ENCODE assay signal across 1 cellular context in the genomic region with DNA sequence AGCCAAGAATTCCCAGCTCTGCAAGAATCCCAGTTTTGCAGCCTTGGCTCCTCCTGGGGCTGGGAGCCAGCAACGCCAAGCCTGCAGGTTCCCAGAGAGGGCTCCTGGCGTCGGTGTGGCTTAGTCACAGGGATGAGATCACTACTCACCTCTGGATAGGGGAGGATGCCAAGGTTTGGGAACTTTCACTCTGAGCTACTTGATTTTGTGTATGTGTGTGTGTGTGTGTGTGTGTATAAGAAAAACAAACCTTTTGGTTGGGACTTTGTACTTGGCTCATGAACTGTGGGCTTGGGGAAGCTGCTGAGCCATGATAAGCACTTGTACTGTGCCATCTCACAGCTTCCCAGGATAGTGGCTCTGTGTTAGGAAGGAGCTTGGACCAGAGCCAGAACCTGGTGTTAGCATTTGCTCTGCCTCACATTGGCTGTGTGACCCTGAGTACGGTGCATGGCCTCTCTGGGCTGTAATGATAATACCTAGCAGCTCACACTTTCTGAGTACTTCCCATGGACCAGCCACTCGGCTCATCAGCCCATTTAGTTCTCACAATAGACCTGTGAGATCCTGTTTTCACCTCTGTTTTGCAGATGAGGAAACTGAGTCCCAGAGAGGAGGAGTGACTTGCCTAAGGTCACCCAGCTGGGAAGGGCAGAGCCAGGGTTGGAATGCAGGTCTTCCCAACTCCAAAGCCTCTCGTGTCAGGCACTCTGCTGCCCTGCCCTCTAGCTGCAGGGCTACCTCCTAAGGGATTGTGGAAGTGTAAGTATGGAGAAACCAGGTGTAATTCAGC.
TF ChIP-seq lines count a peak whose summit lies in the region.

No MANE protein-coding gene starts in this region.

TF ChIP-seq in HepG2, 621 proteins besides CTCF, POLR2A, EP300 and RAD21 (continued from another document and continues in another):
- TF ChIP-seq, protein P1, sequence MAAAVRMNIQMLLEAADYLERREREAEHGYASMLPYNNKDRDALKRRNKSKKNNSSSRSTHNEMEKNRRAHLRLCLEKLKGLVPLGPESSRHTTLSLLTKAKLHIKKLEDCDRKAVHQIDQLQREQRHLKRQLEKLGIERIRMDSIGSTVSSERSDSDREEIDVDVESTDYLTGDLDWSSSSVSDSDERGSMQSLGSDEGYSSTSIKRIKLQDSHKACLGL (CRISPR knock-in tag; IDR thresholded peaks at IDR 0.05): no peak
- TF ChIP-seq, protein P2, sequence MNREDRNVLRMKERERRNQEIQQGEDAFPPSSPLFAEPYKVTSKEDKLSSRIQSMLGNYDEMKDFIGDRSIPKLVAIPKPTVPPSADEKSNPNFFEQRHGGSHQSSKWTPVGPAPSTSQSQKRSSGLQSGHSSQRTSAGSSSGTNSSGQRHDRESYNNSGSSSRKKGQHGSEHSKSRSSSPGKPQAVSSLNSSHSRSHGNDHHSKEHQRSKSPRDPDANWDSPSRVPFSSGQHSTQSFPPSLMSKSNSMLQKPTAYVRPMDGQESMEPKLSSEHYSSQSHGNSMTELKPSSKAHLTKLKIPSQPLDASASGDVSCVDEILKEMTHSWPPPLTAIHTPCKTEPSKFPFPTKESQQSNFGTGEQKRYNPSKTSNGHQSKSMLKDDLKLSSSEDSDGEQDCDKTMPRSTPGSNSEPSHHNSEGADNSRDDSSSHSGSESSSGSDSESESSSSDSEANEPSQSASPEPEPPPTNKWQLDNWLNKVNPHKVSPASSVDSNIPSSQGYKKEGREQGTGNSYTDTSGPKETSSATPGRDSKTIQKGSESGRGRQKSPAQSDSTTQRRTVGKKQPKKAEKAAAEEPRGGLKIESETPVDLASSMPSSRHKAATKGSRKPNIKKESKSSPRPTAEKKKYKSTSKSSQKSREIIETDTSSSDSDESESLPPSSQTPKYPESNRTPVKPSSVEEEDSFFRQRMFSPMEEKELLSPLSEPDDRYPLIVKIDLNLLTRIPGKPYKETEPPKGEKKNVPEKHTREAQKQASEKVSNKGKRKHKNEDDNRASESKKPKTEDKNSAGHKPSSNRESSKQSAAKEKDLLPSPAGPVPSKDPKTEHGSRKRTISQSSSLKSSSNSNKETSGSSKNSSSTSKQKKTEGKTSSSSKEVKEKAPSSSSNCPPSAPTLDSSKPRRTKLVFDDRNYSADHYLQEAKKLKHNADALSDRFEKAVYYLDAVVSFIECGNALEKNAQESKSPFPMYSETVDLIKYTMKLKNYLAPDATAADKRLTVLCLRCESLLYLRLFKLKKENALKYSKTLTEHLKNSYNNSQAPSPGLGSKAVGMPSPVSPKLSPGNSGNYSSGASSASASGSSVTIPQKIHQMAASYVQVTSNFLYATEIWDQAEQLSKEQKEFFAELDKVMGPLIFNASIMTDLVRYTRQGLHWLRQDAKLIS (CRISPR knock-in tag; IDR thresholded peaks at IDR 0.05): no peak
- TF ChIP-seq PTBP1 (IDR thresholded peaks at IDR 0.05; ENCODE audit: low read depth, low read length, poor library complexity, severe bottlenecking): no peak
- TF ChIP-seq ZNF33A (CRISPR knock-in tag; IDR thresholded peaks at IDR 0.05; ENCODE audit: borderline replicate concordance): no peak
- peak; percentile 65; the same call in 1 of the 2 replicates for TF ChIP-seq GFI1 (CRISPR knock-in tag; IDR thresholded peaks at IDR 0.05; ENCODE audit: borderline replicate concordance)
- no peak for TF ChIP-seq JUND (CRISPR knock-in tag; IDR thresholded peaks at IDR 0.05)
- TF ChIP-seq FOXA3 (CRISPR knock-in tag; IDR thresholded peaks at IDR 0.05): no peak; the same call in none of the 2 replicates
- TF ChIP-seq SOX6 (IDR thresholded peaks at IDR 0.05): no peak
- peak; percentile 76 for TF ChIP-seq SOX6 (CRISPR knock-in tag; IDR thresholded peaks at IDR 0.05)
- no peak for TF ChIP-seq ONECUT2 (CRISPR knock-in tag; IDR thresholded peaks at IDR 0.05)
- no peak for TF ChIP-seq YY1 (IDR thresholded peaks at IDR 0.05; ENCODE audit: insufficient read depth, insufficient replicate concordance, low read depth, low read length)
- TF ChIP-seq ZNF879 (CRISPR knock-in tag; IDR thresholded peaks at IDR 0.05): no peak
- no peak for TF ChIP-seq FOXP1 (IDR thresholded peaks at IDR 0.05)
- TF ChIP-seq FOXP1 (CRISPR knock-in tag; IDR thresholded peaks at IDR 0.05): peak; percentile 68; the same call in 1 of the 2 replicates
- no peak for TF ChIP-seq ZNF251 (CRISPR knock-in tag; IDR thresholded peaks at IDR 0.05)
- TF ChIP-seq ZNF720 (CRISPR knock-in tag; IDR thresholded peaks at IDR 0.05): no peak
- TF ChIP-seq HDAC1 (CRISPR knock-in tag; IDR thresholded peaks at IDR 0.05): peak; percentile 47; the same call in 1 of the 2 replicates
- no peak for TF ChIP-seq SUZ12 (IDR thresholded peaks at IDR 0.05; ENCODE audit: low read depth, low read length)
- TF ChIP-seq ZMYM4 (CRISPR knock-in tag; IDR thresholded peaks at IDR 0.05): peak; percentile 48; the same call in 1 of the 2 replicates
- no peak for TF ChIP-seq BORCS8-MEF2B (CRISPR knock-in tag; IDR thresholded peaks at IDR 0.05)
- TF ChIP-seq, protein P3, sequence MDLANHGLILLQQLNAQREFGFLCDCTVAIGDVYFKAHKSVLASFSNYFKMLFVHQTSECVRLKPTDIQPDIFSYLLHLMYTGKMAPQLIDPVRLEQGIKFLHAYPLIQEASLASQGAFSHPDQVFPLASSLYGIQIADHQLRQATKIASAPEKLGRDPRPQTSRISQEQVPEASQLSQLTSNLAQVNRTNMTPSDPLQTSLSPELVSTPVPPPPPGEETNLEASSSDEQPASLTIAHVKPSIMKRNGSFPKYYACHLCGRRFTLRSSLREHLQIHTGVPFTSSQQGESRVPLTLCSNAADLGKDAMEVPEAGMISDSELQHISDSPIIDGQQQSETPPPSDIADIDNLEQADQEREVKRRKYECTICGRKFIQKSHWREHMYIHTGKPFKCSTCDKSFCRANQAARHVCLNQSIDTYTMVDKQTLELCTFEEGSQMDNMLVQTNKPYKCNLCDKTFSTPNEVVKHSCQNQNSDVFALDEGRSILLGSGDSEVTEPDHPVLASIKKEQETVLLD (CRISPR knock-in tag; IDR thresholded peaks at IDR 0.05; ENCODE audit: low read depth): no peak
- no peak for TF ChIP-seq TCF12 (IDR thresholded peaks at IDR 0.05)
- TF ChIP-seq TCF12 (CRISPR knock-in tag; IDR thresholded peaks at IDR 0.05): 0 out of 2 replicates have a peak, but pooled peaks have one; percentile 44
- TF ChIP-seq SOX5 (CRISPR knock-in tag; IDR thresholded peaks at IDR 0.05; ENCODE audit: borderline replicate concordance): peak; percentile 56; the same call in 1 of the 2 replicates
- no peak; the same call in 1 of the 2 replicates for TF ChIP-seq ZNF556 (CRISPR knock-in tag; IDR thresholded peaks at IDR 0.05; ENCODE audit: borderline replicate concordance)
- no peak for TF ChIP-seq SNAPC2 (CRISPR knock-in tag; IDR thresholded peaks at IDR 0.05)
- TF ChIP-seq, protein P4, sequence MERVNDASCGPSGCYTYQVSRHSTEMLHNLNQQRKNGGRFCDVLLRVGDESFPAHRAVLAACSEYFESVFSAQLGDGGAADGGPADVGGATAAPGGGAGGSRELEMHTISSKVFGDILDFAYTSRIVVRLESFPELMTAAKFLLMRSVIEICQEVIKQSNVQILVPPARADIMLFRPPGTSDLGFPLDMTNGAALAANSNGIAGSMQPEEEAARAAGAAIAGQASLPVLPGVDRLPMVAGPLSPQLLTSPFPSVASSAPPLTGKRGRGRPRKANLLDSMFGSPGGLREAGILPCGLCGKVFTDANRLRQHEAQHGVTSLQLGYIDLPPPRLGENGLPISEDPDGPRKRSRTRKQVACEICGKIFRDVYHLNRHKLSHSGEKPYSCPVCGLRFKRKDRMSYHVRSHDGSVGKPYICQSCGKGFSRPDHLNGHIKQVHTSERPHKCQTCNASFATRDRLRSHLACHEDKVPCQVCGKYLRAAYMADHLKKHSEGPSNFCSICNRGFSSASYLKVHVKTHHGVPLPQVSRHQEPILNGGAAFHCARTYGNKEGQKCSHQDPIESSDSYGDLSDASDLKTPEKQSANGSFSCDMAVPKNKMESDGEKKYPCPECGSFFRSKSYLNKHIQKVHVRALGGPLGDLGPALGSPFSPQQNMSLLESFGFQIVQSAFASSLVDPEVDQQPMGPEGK (CRISPR knock-in tag; IDR thresholded peaks at IDR 0.05): no peak
- TF ChIP-seq ZNF441 (CRISPR knock-in tag; IDR thresholded peaks at IDR 0.05; ENCODE audit: borderline replicate concordance): peak; percentile 57; the same call in 1 of the 2 replicates
- no peak for TF ChIP-seq MLLT10 (CRISPR knock-in tag; IDR thresholded peaks at IDR 0.05)
- no peak for TF ChIP-seq MED13 (CRISPR knock-in tag; IDR thresholded peaks at IDR 0.05)
- no peak for TF ChIP-seq EED (CRISPR knock-in tag; IDR thresholded peaks at IDR 0.05)
- peak; percentile 58; the same call in 1 of the 2 replicates for TF ChIP-seq FOXC1 (CRISPR knock-in tag; IDR thresholded peaks at IDR 0.05; ENCODE audit: borderline replicate concordance)
- TF ChIP-seq CEBPB (IDR thresholded peaks at IDR 0.05; ENCODE audit: borderline replicate concordance, low read depth, low read length): no peak
- TF ChIP-seq, protein P5, sequence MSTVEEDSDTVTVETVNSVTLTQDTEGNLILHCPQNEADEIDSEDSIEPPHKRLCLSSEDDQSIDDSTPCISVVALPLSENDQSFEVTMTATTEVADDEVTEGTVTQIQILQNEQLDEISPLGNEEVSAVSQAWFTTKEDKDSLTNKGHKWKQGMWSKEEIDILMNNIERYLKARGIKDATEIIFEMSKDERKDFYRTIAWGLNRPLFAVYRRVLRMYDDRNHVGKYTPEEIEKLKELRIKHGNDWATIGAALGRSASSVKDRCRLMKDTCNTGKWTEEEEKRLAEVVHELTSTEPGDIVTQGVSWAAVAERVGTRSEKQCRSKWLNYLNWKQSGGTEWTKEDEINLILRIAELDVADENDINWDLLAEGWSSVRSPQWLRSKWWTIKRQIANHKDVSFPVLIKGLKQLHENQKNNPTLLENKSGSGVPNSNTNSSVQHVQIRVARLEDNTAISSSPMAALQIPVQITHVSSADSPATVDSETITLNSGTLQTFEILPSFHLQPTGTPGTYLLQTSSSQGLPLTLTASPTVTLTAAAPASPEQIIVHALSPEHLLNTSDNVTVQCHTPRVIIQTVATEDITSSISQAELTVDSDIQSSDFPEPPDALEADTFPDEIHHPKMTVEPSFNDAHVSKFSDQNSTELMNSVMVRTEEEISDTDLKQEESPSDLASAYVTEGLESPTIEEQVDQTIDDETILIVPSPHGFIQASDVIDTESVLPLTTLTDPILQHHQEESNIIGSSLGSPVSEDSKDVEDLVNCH (CRISPR knock-in tag; IDR thresholded peaks at IDR 0.05): no peak
- TF ChIP-seq, protein P6, sequence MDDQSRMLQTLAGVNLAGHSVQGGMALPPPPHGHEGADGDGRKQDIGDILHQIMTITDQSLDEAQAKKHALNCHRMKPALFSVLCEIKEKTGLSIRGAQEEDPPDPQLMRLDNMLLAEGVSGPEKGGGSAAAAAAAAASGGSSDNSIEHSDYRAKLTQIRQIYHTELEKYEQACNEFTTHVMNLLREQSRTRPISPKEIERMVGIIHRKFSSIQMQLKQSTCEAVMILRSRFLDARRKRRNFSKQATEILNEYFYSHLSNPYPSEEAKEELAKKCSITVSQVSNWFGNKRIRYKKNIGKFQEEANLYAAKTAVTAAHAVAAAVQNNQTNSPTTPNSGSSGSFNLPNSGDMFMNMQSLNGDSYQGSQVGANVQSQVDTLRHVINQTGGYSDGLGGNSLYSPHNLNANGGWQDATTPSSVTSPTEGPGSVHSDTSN (CRISPR knock-in tag; IDR thresholded peaks at IDR 0.05; ENCODE audit: borderline replicate concordance): no peak
- TF ChIP-seq ZNF703 (CRISPR knock-in tag; IDR thresholded peaks at IDR 0.05; ENCODE audit: borderline replicate concordance): no peak
- no peak for TF ChIP-seq BHLHE40 (IDR thresholded peaks at IDR 0.05; ENCODE audit: low read length)
- peak; percentile 40; the same call in 1 of the 2 replicates for TF ChIP-seq HMG20A (CRISPR knock-in tag; IDR thresholded peaks at IDR 0.05; ENCODE audit: borderline replicate concordance)
- no peak for TF ChIP-seq RFXAP (CRISPR knock-in tag; IDR thresholded peaks at IDR 0.05; ENCODE audit: borderline replicate concordance)
- TF ChIP-seq KAT8 (CRISPR knock-in tag; IDR thresholded peaks at IDR 0.05): no peak; the same call in 1 of the 2 replicates
- no peak for TF ChIP-seq ZNF235 (CRISPR knock-in tag; IDR thresholded peaks at IDR 0.05; ENCODE audit: borderline replicate concordance)
- TF ChIP-seq NR3C1 (CRISPR knock-in tag; IDR thresholded peaks at IDR 0.05): no peak
- TF ChIP-seq CHD4 (IDR thresholded peaks at IDR 0.05; ENCODE audit: borderline replicate concordance, low read length): peak; percentile 85; the same call in 1 of the 2 replicates
- 0 out of 2 replicates have a peak, but pooled peaks have one; percentile 36 for TF ChIP-seq ZNF317 (CRISPR knock-in tag; IDR thresholded peaks at IDR 0.05)
- TF ChIP-seq AHR (CRISPR knock-in tag; IDR thresholded peaks at IDR 0.05): no peak
- TF ChIP-seq, protein P7, sequence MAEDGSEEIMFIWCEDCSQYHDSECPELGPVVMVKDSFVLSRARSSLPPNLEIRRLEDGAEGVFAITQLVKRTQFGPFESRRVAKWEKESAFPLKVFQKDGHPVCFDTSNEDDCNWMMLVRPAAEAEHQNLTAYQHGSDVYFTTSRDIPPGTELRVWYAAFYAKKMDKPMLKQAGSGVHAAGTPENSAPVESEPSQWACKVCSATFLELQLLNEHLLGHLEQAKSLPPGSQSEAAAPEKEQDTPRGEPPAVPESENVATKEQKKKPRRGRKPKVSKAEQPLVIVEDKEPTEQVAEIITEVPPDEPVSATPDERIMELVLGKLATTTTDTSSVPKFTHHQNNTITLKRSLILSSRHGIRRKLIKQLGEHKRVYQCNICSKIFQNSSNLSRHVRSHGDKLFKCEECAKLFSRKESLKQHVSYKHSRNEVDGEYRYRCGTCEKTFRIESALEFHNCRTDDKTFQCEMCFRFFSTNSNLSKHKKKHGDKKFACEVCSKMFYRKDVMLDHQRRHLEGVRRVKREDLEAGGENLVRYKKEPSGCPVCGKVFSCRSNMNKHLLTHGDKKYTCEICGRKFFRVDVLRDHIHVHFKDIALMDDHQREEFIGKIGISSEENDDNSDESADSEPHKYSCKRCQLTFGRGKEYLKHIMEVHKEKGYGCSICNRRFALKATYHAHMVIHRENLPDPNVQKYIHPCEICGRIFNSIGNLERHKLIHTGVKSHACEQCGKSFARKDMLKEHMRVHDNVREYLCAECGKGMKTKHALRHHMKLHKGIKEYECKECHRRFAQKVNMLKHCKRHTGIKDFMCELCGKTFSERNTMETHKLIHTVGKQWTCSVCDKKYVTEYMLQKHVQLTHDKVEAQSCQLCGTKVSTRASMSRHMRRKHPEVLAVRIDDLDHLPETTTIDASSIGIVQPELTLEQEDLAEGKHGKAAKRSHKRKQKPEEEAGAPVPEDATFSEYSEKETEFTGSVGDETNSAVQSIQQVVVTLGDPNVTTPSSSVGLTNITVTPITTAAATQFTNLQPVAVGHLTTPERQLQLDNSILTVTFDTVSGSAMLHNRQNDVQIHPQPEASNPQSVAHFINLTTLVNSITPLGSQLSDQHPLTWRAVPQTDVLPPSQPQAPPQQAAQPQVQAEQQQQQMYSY (CRISPR knock-in tag; IDR thresholded peaks at IDR 0.05): no peak
- TF ChIP-seq ZZZ3 (CRISPR knock-in tag; IDR thresholded peaks at IDR 0.05; ENCODE audit: borderline replicate concordance): no peak
- no peak for TF ChIP-seq EHMT2 (IDR thresholded peaks at IDR 0.05; ENCODE audit: borderline replicate concordance, low read depth, low read length)
- TF ChIP-seq ZFP36L1 (CRISPR knock-in tag; IDR thresholded peaks at IDR 0.05): no peak
- TF ChIP-seq ATRX (CRISPR knock-in tag; IDR thresholded peaks at IDR 0.05; ENCODE audit: borderline replicate concordance): no peak
